20 cellular contexts compared by ENCODE assay signal in the genomic region with DNA sequence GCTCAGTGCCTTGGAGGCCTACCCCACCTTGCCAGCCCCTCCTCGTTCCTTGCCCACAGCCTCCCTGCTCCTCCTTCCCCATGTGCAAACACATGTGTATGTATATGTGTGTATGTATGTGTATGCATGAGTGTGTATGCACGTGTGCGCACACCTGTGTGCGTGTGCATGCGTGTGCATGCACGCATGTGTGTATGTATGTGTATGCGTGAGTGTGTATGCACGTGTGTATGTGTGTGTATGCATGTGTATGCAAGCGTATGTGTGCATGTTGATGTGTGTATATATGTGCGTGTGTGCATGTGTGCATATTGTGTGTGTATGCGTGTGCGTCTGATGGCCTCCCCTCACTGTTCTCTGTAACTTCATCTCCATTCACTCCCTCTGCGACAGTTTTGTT.
DNase-seq lines count a peak whose midpoint lies in the region; ATAC-seq, FAIRE-seq and TF ChIP-seq lines count a peak whose summit lies in the region.
"Had no signal": no experiment of that assay in that cellular context is flagged by ENCODE, and none has a peak within 500 bp of the region (broad histone marks: within the 10 kb centered on the region; RNA-seq: fewer than 3 reads in every experiment).

No MANE protein-coding gene starts in this region.

- no peak for TF ChIP-seq POLR2A in H1 (IDR thresholded peaks at IDR 0.05; ENCODE audit: control extremely low read depth in 1 of 2, low read depth in 2 of 2, low read length in 2 of 2)

- no peak for TF ChIP-seq RAD21 in H1 (IDR thresholded peaks at IDR 0.05 in 1 of 2, conservative IDR thresholded peaks at IDR 0.05 in 1 of 2; ENCODE audit: low read depth in 2 of 2, low read length in 2 of 2)

- H3K9me3 ChIP-seq in H1 (ENCODE audit: insufficient read depth in 2 of 2, low read depth in 1 of 2, low read length in 1 of 2) (no peaks in the 10 kb centered on the region), smooth muscle cell (replicated peaks; ENCODE audit: low read depth) (no peaks in the 10 kb centered on the region)
- H3K9me3 ChIP-seq: BE2C, HAP-1, Peyer's patch had no signal

- H3K27me3 ChIP-seq in H1 (replicated peaks in 1 of 4; ENCODE audit: control insufficient read depth in 3 of 4, extremely low read depth in 1 of 4, insufficient read depth in 3 of 4, low read length in 3 of 4): peaks cover 0 to 2% (median under 1%) of the 10 kb centered on the region in 4 experiments; a peak in 3 of 7 replicates
- H3K27me3 ChIP-seq in smooth muscle cell (ENCODE audit: low read depth): peaks cover 14% of the 10 kb centered on the region
- H3K27me3 ChIP-seq: BE2C, Peyer's patch had no signal

- no peaks in the 10 kb centered on the region for H3K36me3 Mint-ChIP-seq in WTC11
- no peaks in the 10 kb centered on the region for H3K36me3 Mint-ChIP-seq in nephron (ENCODE audit: low read depth)
- H3K36me3 Mint-ChIP-seq in type B pancreatic cell: no peaks in the 10 kb centered on the region
- H3K36me3 Mint-ChIP-seq in activated T-helper 1 cell treated with anti-CD3 and anti-CD28 coated beads, Interleukin-12 subunit alpha, Interleukin-12 subunit beta, Interleukin-2, Interleukin-4 antibody, amounts not matched to agents 30 ng/mL and 10 ng/mL and 1 ng/mL, durations not matched to agents 14 hours and 24 hours and 36 hours (ENCODE audit: low read depth): no peaks in the 10 kb centered on the region

- no peak overlapping the region; the same call in 1 of the 2 replicates for H2BK20ac ChIP-seq in H1 (ENCODE audit: low read length)

- H3K4me1 ChIP-seq in H1 (replicated peaks in 1 of 4; ENCODE audit: control insufficient read depth in 3 of 4, insufficient read depth in 4 of 4, low read length in 3 of 4) (peaks cover 0 to 37% (median 18%) of the 10 kb centered on the region in 4 experiments; a peak in 6 of 7 replicates), smooth muscle cell (ENCODE audit: low read depth) (peaks cover 6% of the 10 kb centered on the region)
- H3K4me1 ChIP-seq: BE2C, Peyer's patch had no signal

- TF ChIP-seq CTCF in WTC11 (IDR thresholded peaks at IDR 0.05): no peak
- no peak for TF ChIP-seq CTCF in H1 (IDR thresholded peaks at IDR 0.05; ENCODE audit: control extremely low read depth in 1 of 3, insufficient read depth in 1 of 3, low read depth in 1 of 3, low read length in 3 of 3)
- TF ChIP-seq CTCF in nephron (IDR thresholded peaks at IDR 0.05; ENCODE audit: unreplicated experiment in 3 of 3): no peak
- no peak for TF ChIP-seq CTCF in type B pancreatic cell (conservative IDR thresholded peaks at IDR 0.05)
- no peak for TF ChIP-seq CTCF in smooth muscle cell (IDR thresholded peaks at IDR 0.05; ENCODE audit: borderline replicate concordance, insufficient read depth, poor library complexity, severe bottlenecking)

- no peak overlapping the region for H2AFZ ChIP-seq in H1 (ENCODE audit: low read length)
- no peak overlapping the region for H2AFZ ChIP-seq in smooth muscle cell (ENCODE audit: low read depth)

- peak overlapping the region; percentile 6; the same call in 1 of the 2 replicates for H2BK5ac ChIP-seq in H1 (ENCODE audit: low read depth, low read length)

- H4K8ac ChIP-seq in H1 (ENCODE audit: extremely low read depth, insufficient read depth, low read length): no peak overlapping the region

- H2BK120ac ChIP-seq in H1 (replicated peaks; ENCODE audit: low read depth, low read length): peak overlapping the region; percentile 77

- peak overlapping the region; percentile 61 for H3K4ac ChIP-seq in H1 (replicated peaks; ENCODE audit: insufficient read length, low read depth, low read length)

- peak overlapping the region; percentile 87; the same call in 1 of the 2 replicates for H2AK5ac ChIP-seq in H1 (ENCODE audit: low read depth, low read length)

- no peak for TF ChIP-seq EP300 in H1 (IDR thresholded peaks at IDR 0.05; ENCODE audit: borderline replicate concordance in 1 of 2, low read depth in 2 of 2, low read length in 2 of 2)

- H2BK12ac ChIP-seq in H1 (ENCODE audit: low read depth, low read length): peak overlapping the region; percentile 63; the same call in 1 of the 2 replicates

- WGBS in H1 (ENCODE audit: extremely low coverage in 1 of 2, insufficient coverage in 1 of 2, insufficient read length in 1 of 2, insufficient replicate concordance in 2 of 2, low coverage in 1 of 2, low lambda C conversion rate in 2 of 2, missing lambda C conversion rate in 1 of 2), 2 experiments: 91% methylated on average over 13 of the region's 13 CpGs; no CpG with 5 or more reads in 1 of the 2 experiments
- 98% methylated on average over 13 of the region's 13 CpGs for WGBS in smooth muscle cell (ENCODE audit: low lambda C conversion rate)

- H3K79me2 ChIP-seq in H1 (ENCODE audit: control insufficient read depth in 1 of 2, insufficient read depth in 2 of 2, low read length in 2 of 2): no peaks in the 10 kb centered on the region
- H3K79me2 ChIP-seq in smooth muscle cell (ENCODE audit: low read depth): no peaks in the 10 kb centered on the region

- ATAC-seq in WTC11: no peak
- ATAC-seq: SK-N-SH treated with all-trans-retinoic acid at 6 μM for 48 hours had no signal

- H3K27me3 Mint-ChIP-seq in WTC11 (ENCODE audit: low read depth) (peaks cover 2% of the 10 kb centered on the region), nephron (ENCODE audit: low read depth) (peaks cover 13% of the 10 kb centered on the region), type B pancreatic cell (peaks cover 51% of the 10 kb centered on the region)
- peaks cover 10% of the 10 kb centered on the region for H3K27me3 Mint-ChIP-seq in activated T-helper 1 cell treated with anti-CD3 and anti-CD28 coated beads, Interleukin-12 subunit alpha, Interleukin-12 subunit beta, Interleukin-2, Interleukin-4 antibody, amounts not matched to agents 30 ng/mL and 10 ng/mL and 1 ng/mL, durations not matched to agents 14 hours and 24 hours and 36 hours (ENCODE audit: insufficient read depth)

- FAIRE-seq in H1 (lab: Jason Lieb, UNC): no peak
- FAIRE-seq: D721Med had no signal

- peaks cover 7% of the 10 kb centered on the region; the same call in 1 of the 2 replicates for H3K23me2 ChIP-seq in H1 (ENCODE audit: low read depth, low read length)

- no peak for DNase-seq in WTC11 (ENCODE audit: low spot score)
- DNase-seq in H1 (ENCODE audit: low read depth in 1 of 2, low spot score in 2 of 2): no peak
- DNase-seq in type B pancreatic cell (ENCODE audit: extremely low spot score, unreplicated experiment): no peak
- DNase-seq in HCEC 1CT: no peak
- DNase-seq in activated T-helper 1 cell treated with anti-CD3 and anti-CD28 coated beads, Interleukin-12 subunit alpha, Interleukin-12 subunit beta, Interleukin-2, Interleukin-4 antibody, amounts not matched to agents 30 ng/mL and 10 ng/mL and 1 ng/mL, durations not matched to agents 14 hours and 24 hours and 36 hours (ENCODE audit: low spot score): no peak
- DNase-seq in smooth muscle cell (lab: John Stamatoyannopoulos, UW; ENCODE audit: unreplicated experiment): no peak
- DNase-seq: BE2C, DMS53, GDM1, KG1, NCI-H1694 treated with DMSO at 0.1 percent for 48 hours, NCI-H2081 treated with DMSO at 0.1 percent for 48 hours, NCI-H2171 treated with DMSO at 0.1 percent for 48 hours, NCI-H524 treated with DMSO at 0.1 percent for 48 hours, NCI-H82, Peyer's patch had no signal

- no peak overlapping the region for H3K4me3 Mint-ChIP-seq in WTC11
- no peak overlapping the region for H3K4me3 Mint-ChIP-seq in nephron
- no peak overlapping the region for H3K4me3 Mint-ChIP-seq in type B pancreatic cell
- no peak overlapping the region for H3K4me3 Mint-ChIP-seq in activated T-helper 1 cell treated with anti-CD3 and anti-CD28 coated beads, Interleukin-12 subunit alpha, Interleukin-12 subunit beta, Interleukin-2, Interleukin-4 antibody, amounts not matched to agents 30 ng/mL and 10 ng/mL and 1 ng/mL, durations not matched to agents 14 hours and 24 hours and 36 hours

- no peak overlapping the region for H3K14ac ChIP-seq in H1 (ENCODE audit: insufficient read length)

- no peak overlapping the region for H3K23ac ChIP-seq in H1 (ENCODE audit: insufficient read length)

- intact Hi-C loops in activated T-helper 1 cell treated with anti-CD3 and anti-CD28 coated beads, Interleukin-12 subunit alpha, Interleukin-12 subunit beta, Interleukin-2, Interleukin-4 antibody, amounts not matched to agents 30 ng/mL and 10 ng/mL and 1 ng/mL, durations not matched to agents 14 hours and 24 hours and 36 hours (cut with micrococcal nuclease): no loop called here

- no peaks in the 10 kb centered on the region for H4K20me1 ChIP-seq in H1 (replicated peaks in 1 of 2; ENCODE audit: control insufficient read depth in 1 of 2, insufficient read depth in 2 of 2, low read length in 2 of 2)
- H4K20me1 ChIP-seq in smooth muscle cell (ENCODE audit: low read depth): no peaks in the 10 kb centered on the region

- H3K27ac Mint-ChIP-seq in WTC11 (peak overlapping the region; percentile 91), nephron (peak overlapping the region; percentile 82 to 92 (median 85)), type B pancreatic cell (peak overlapping the region; percentile 17)
- H3K27ac Mint-ChIP-seq in activated T-helper 1 cell treated with anti-CD3 and anti-CD28 coated beads, Interleukin-12 subunit alpha, Interleukin-12 subunit beta, Interleukin-2, Interleukin-4 antibody, amounts not matched to agents 30 ng/mL and 10 ng/mL and 1 ng/mL, durations not matched to agents 14 hours and 24 hours and 36 hours: no peak overlapping the region

- no peaks in the 10 kb centered on the region; a peak in 1 of 8 replicates for H3K36me3 ChIP-seq in H1 (ENCODE audit: control insufficient read depth in 2 of 4, insufficient read depth in 4 of 4, low read length in 3 of 4)
- no peaks in the 10 kb centered on the region for H3K36me3 ChIP-seq in smooth muscle cell (ENCODE audit: low read depth)
- H3K36me3 ChIP-seq: BE2C, HAP-1, Peyer's patch had no signal

- POLR2A ChIA-PET in WTC11 (lab: Charles Lee) (no interaction called here), H1 (lab: Charles Lee; ENCODE audit: partially characterized antibody) (no interaction called here)

- peaks cover 33% of the 10 kb centered on the region for H3K4me1 Mint-ChIP-seq in WTC11
- peaks cover 33% of the 10 kb centered on the region for H3K4me1 Mint-ChIP-seq in nephron
- H3K4me1 Mint-ChIP-seq in type B pancreatic cell (ENCODE audit: unreplicated experiment): peaks cover 25% of the 10 kb centered on the region
- H3K4me1 Mint-ChIP-seq in activated T-helper 1 cell treated with anti-CD3 and anti-CD28 coated beads, Interleukin-12 subunit alpha, Interleukin-12 subunit beta, Interleukin-2, Interleukin-4 antibody, amounts not matched to agents 30 ng/mL and 10 ng/mL and 1 ng/mL, durations not matched to agents 14 hours and 24 hours and 36 hours (ENCODE audit: low read depth): no peaks in the 10 kb centered on the region

- peak overlapping the region; percentile 98 for H2BK15ac ChIP-seq in H1 (ENCODE audit: low read length)

- H4K5ac ChIP-seq in H1 (ENCODE audit: insufficient read length, low read depth, low read length): no peak overlapping the region

- no peaks in the 10 kb centered on the region for H3K9me3 Mint-ChIP-seq in WTC11
- H3K9me3 Mint-ChIP-seq in nephron: no peaks in the 10 kb centered on the region
- H3K9me3 Mint-ChIP-seq in type B pancreatic cell: no peaks in the 10 kb centered on the region
- no peaks in the 10 kb centered on the region for H3K9me3 Mint-ChIP-seq in activated T-helper 1 cell treated with anti-CD3 and anti-CD28 coated beads, Interleukin-12 subunit alpha, Interleukin-12 subunit beta, Interleukin-2, Interleukin-4 antibody, amounts not matched to agents 30 ng/mL and 10 ng/mL and 1 ng/mL, durations not matched to agents 14 hours and 24 hours and 36 hours

- no peak overlapping the region for H3K56ac ChIP-seq in H1 (replicated peaks; ENCODE audit: insufficient read length, low read depth, low read length)

- H3K27ac ChIP-seq in H1 (ENCODE audit: low read depth, low read length): no peak overlapping the region
- H3K27ac ChIP-seq in smooth muscle cell (ENCODE audit: low read depth): no peak overlapping the region
- H3K27ac ChIP-seq: Peyer's patch had no signal

- no peaks in the 10 kb centered on the region for H3F3A ChIP-seq in smooth muscle cell (ENCODE audit: low read depth)

- H3K4me3 ChIP-seq in H1 (ENCODE audit: extremely low read depth in 1 of 4, insufficient read depth in 2 of 4, low read depth in 3 of 4, low read length in 4 of 4) (no peak overlapping the region), smooth muscle cell (no peak overlapping the region)
- H3K4me3 ChIP-seq: HAP-1, Peyer's patch had no signal

- H3K4me2 ChIP-seq in H1 (ENCODE audit: insufficient read depth in 1 of 2, low read depth in 2 of 2, low read length in 2 of 2) (no peak overlapping the region; a peak in 1 of 4 replicates), smooth muscle cell (no peak overlapping the region)

- CTCF ChIA-PET in WTC11 (lab: Charles Lee) (no interaction called here), H1 (lab: Charles Lee; ENCODE audit: partially characterized antibody) (no interaction called here)

- H3K18ac ChIP-seq in H1 (ENCODE audit: extremely low read depth, low read length): no peak overlapping the region

- H3K79me1 ChIP-seq in H1 (ENCODE audit: low read depth, low read length): peaks cover 3% of the 10 kb centered on the region

- H3K9ac ChIP-seq in H1 (replicated peaks in 1 of 4; ENCODE audit: extremely low read depth in 1 of 4, low read depth in 3 of 4, low read length in 3 of 4) (no peak overlapping the region), smooth muscle cell (ENCODE audit: low read depth) (no peak overlapping the region)

- peak overlapping the region; percentile 42 for H4K91ac ChIP-seq in H1 (replicated peaks; ENCODE audit: insufficient read length, low read length)
